In genomic region chr20:60780388-60781025, GRCh38 we compare ENCODE assay signal across 30 cellular contexts.
"Had no signal": no experiment of that assay in that cellular context is flagged by ENCODE, and none has a peak within 500 bp of the region (broad histone marks: within the 10 kb centered on the region; RNA-seq: fewer than 3 reads in every experiment).

No MANE protein-coding gene starts in this region.

- H3K36me3 ChIP-seq: ascending aorta, WERI-Rb-1 had no signal

- H3K9me3 ChIP-seq: ascending aorta had no signal

- H3K4me3 ChIP-seq: ascending aorta had no signal

- ATAC-seq: activated CD4-positive, alpha-beta T cell treated with anti-CD3 and anti-CD28 coated beads for 36 hours; activated CD4-positive, CD25-positive, alpha-beta regulatory T cell treated with anti-CD3 and anti-CD28 coated beads, Interleukin-2, amount 50 U/mL, for 24 hours; activated CD8-positive, alpha-beta memory T cell treated with anti-CD3 and anti-CD28 coated beads, Interleukin-2, amount 10 ng/mL, durations not matched to agents 7 days and 5 days; activated CD8-positive, alpha-beta T cell treated with anti-CD3 and anti-CD28 coated beads, Interleukin-2, amount 10 ng/mL, durations not matched to agents 7 days and 5 days; activated naive CD8-positive, alpha-beta T cell treated with anti-CD3 and anti-CD28 coated beads, Interleukin-2, amount 50 U/mL, for 24 hours; WTC11 had no signal

- H3K4me1 ChIP-seq: ascending aorta had no signal

- DNase-seq: activated CD4-positive, alpha-beta memory T cell treated with anti-CD3 and anti-CD28 coated beads, Interleukin-2, amount 10 ng/mL, durations not matched to agents 7 days and 5 days; activated CD4-positive, alpha-beta T cell treated with anti-CD3 and anti-CD28 coated beads for 1 hour; activated CD4-positive, alpha-beta T cell treated with anti-CD3 and anti-CD28 coated beads for 36 hours; activated CD4-positive, alpha-beta T cell treated with anti-CD3 and anti-CD28 coated beads for 48 hours; activated CD4-positive, alpha-beta T cell treated with anti-CD3 and anti-CD28 coated beads, Interleukin-2, amount 10 ng/mL, durations not matched to agents 7 days and 5 days; activated CD4-positive, alpha-beta T cell treated with anti-CD3 and anti-CD28 coated beads, Interleukin-2, amount 50 U/mL, for 48 hours; activated CD4-positive, CD25-positive, alpha-beta regulatory T cell; activated CD8-positive, alpha-beta memory T cell treated with anti-CD3 and anti-CD28 coated beads for 24 hours; activated CD8-positive, alpha-beta memory T cell treated with anti-CD3 and anti-CD28 coated beads, Interleukin-2, amount 10 ng/mL, durations not matched to agents 7 days and 5 days; activated CD8-positive, alpha-beta memory T cell treated with anti-CD3 and anti-CD28 coated beads, Interleukin-2, amount 50 U/mL, for 48 hours; activated CD8-positive, alpha-beta T cell treated with anti-CD3 and anti-CD28 coated beads, Interleukin-2, amount 10 ng/mL, durations not matched to agents 7 days and 5 days; activated effector memory CD4-positive, alpha-beta T cell treated with Interleukin-2 at 50 U/mL for 16 hours; activated gamma-delta T cell; activated naive CD4-positive, alpha-beta T cell treated with anti-CD3 and anti-CD28 coated beads, Interleukin-2, amount 10 ng/mL, durations not matched to agents 7 days and 5 days; activated naive CD4-positive, alpha-beta T cell treated with Interleukin-2 at 50 U/mL for 16 hours; activated naive CD8-positive, alpha-beta T cell treated with anti-CD3 and anti-CD28 coated beads, Interleukin-2, amount 10 ng/mL, durations not matched to agents 7 days and 5 days; activated naive CD8-positive, alpha-beta T cell treated with anti-CD3 and anti-CD28 coated beads, Interleukin-2, amount 50 U/mL, for 24 hours; activated T-cell treated with anti-CD3 and anti-CD28 coated beads, Interleukin-2, amount 50 U/mL, for 24 hours; activated T-cell treated with anti-CD3 and anti-CD28 coated beads, Interleukin-2, amount 50 U/mL, for 48 hours; amygdala; anterior cingulate cortex; central memory CD4-positive, alpha-beta T cell; T-helper 1 cell; T-helper 2 cell; T-helper 9 cell; WERI-Rb-1 had no signal

- H3K27ac ChIP-seq: ascending aorta, WERI-Rb-1 had no signal

- FAIRE-seq: TTC549 had no signal

- H3K27me3 ChIP-seq: ascending aorta had no signal
